In genomic region chr10:42783181-42783549, GRCh38 we compare ENCODE assay signal across 8 cellular contexts. TPM values are rescaled to one million over a fixed set of nuclear protein-coding genes. Genes with fewer than 3 reads are reported as not detected.
DNase-seq lines count a peak whose midpoint lies in the region; ATAC-seq and TF ChIP-seq lines count a peak whose summit lies in the region.

No MANE protein-coding gene starts in this region.

- peaks cover 29% of the 10 kb centered on the region for H3K4me1 Mint-ChIP-seq in central memory CD8-positive, alpha-beta T cell

- H3K4me3 Mint-ChIP-seq in central memory CD8-positive, alpha-beta T cell: peak overlapping the region; percentile 97

- TF ChIP-seq POLR2A in lower leg skin (IDR thresholded peaks at IDR 0.05): no peak

- peaks cover 38% of the 10 kb centered on the region for H3K79me2 ChIP-seq in DOHH2 (ENCODE audit: control insufficient read depth, low read length)

- H3K27ac ChIP-seq in DOHH2 (ENCODE audit: low read depth, low read length) (no peak overlapping the region), subcutaneous abdominal adipose tissue (ENCODE audit: low read depth, low read length) (peak overlapping the region; percentile 92)

- H3K27ac Mint-ChIP-seq in central memory CD8-positive, alpha-beta T cell (ENCODE audit: low read depth): peak overlapping the region; percentile 98

- peaks cover 10% of the 10 kb centered on the region for H3K27me3 Mint-ChIP-seq in central memory CD8-positive, alpha-beta T cell

- peaks cover 36% of the 10 kb centered on the region for H3K36me3 Mint-ChIP-seq in central memory CD8-positive, alpha-beta T cell (ENCODE audit: insufficient read depth)

- no peaks in the 10 kb centered on the region; the same call in 1 of the 2 replicates for H4K20me1 ChIP-seq in DOHH2 (ENCODE audit: control insufficient read depth, insufficient read depth, low read depth, low read length)

- TF ChIP-seq CTCF in DOHH2 (IDR thresholded peaks at IDR 0.05; ENCODE audit: low read depth, low read length, poor library complexity, severe bottlenecking) (no peak), lower leg skin (IDR thresholded peaks at IDR 0.05) (no peak)

- H3K4me1 ChIP-seq in DOHH2 (ENCODE audit: control insufficient read depth, low read length): peaks cover 16% of the 10 kb centered on the region
- H3K4me1 ChIP-seq in subcutaneous abdominal adipose tissue (ENCODE audit: control insufficient read depth in 5 of 5, insufficient read depth in 5 of 5, low read length in 5 of 5): peaks cover 0 to 19% (median 16%) of the 10 kb centered on the region in 5 donors

- peak; percentile 11 for ATAC-seq in HG02973 (IDR thresholded peaks at IDR 0.05; ENCODE audit: unreplicated experiment)
- ATAC-seq in central memory CD8-positive, alpha-beta T cell (replicated peaks; ENCODE audit: extremely low read depth, poor library complexity, severe bottlenecking): no peak
- ATAC-seq in HG03175 (IDR thresholded peaks at IDR 0.05; ENCODE audit: unreplicated experiment): no peak

- no peaks in the 10 kb centered on the region for H3K9me3 Mint-ChIP-seq in central memory CD8-positive, alpha-beta T cell

- H3F3A ChIP-seq in DOHH2 (ENCODE audit: control insufficient read depth, insufficient read depth): no peaks in the 10 kb centered on the region

- no peaks in the 10 kb centered on the region for H3K9me2 ChIP-seq in DOHH2 (replicated peaks; ENCODE audit: control insufficient read depth, low read length)

- H3K27me3 ChIP-seq in DOHH2 (ENCODE audit: control insufficient read depth, low read length) (no peaks in the 10 kb centered on the region), subcutaneous abdominal adipose tissue (ENCODE audit: control insufficient read depth in 5 of 5, insufficient read depth in 4 of 5, low read length in 5 of 5) (peaks cover 0 to 3% (median 0%) of the 10 kb centered on the region in 5 donors)

- DNase-seq in RPMI7951 (ENCODE audit: low read depth): peak; percentile 64
- no peak for DNase-seq in central memory CD8-positive, alpha-beta T cell (ENCODE audit: low spot score in 2 of 2)
- DNase-seq in lower leg skin (ENCODE audit: low spot score in 2 of 2): no peak
- no peak for DNase-seq in T1000 (lab: John Stamatoyannopoulos, UW)

- H3K4me3 ChIP-seq in DOHH2 (ENCODE audit: low read length) (peak overlapping the region; percentile 89), lower leg skin (ENCODE audit: low read depth, poor library complexity, severe bottlenecking) (peak overlapping the region; percentile 58), subcutaneous abdominal adipose tissue (ENCODE audit: low read depth in 1 of 5, low read length in 5 of 5) (peak overlapping the region; percentile 86 to 98 (median 97))

- WGBS in lower leg skin, 2 donors: 2 to 4% methylated on average over 11 of the region's 11 CpGs

- H3K36me3 ChIP-seq in DOHH2 (ENCODE audit: control insufficient read depth, low read length) (peaks cover 38% of the 10 kb centered on the region), subcutaneous abdominal adipose tissue (ENCODE audit: control insufficient read depth in 5 of 5, insufficient read depth in 5 of 5, low read length in 5 of 5) (peaks cover 17 to 35% (median 31%) of the 10 kb centered on the region in 5 donors)

- no peaks in the 10 kb centered on the region for H3K9me3 ChIP-seq in DOHH2 (ENCODE audit: control insufficient read depth, insufficient read depth, low read length)
- H3K9me3 ChIP-seq in subcutaneous abdominal adipose tissue (ENCODE audit: control insufficient read depth in 5 of 5, low read length in 5 of 5): no peaks in the 10 kb centered on the region

- intact Hi-C loops in lower leg skin (cut with DNase I; ENCODE audit: low total_unique reads): no loop called here

- H3K9ac ChIP-seq in subcutaneous abdominal adipose tissue (ENCODE audit: low read length in 5 of 5): peak overlapping the region; percentile 86 to 95 (median 92)

- peak overlapping the region; percentile 61 for H3K4me2 ChIP-seq in DOHH2 (ENCODE audit: low read length)

RNA-seq across cellular contexts. Expression of gene BMS1, which starts 0.6 kb away (rescaled TPM):
- 9.9 and 10.3 TPM in 2 replicates for total RNA-seq in RPMI7951 (2014; rRNA removed; shearing (Covaris generic))
- 10 to 100 TPM; 13.4 to 17.7 (median 17.2) TPM for total RNA-seq in lower leg skin
